Comparison of ENCODE assay signal across 8 cellular contexts in the genomic region with DNA sequence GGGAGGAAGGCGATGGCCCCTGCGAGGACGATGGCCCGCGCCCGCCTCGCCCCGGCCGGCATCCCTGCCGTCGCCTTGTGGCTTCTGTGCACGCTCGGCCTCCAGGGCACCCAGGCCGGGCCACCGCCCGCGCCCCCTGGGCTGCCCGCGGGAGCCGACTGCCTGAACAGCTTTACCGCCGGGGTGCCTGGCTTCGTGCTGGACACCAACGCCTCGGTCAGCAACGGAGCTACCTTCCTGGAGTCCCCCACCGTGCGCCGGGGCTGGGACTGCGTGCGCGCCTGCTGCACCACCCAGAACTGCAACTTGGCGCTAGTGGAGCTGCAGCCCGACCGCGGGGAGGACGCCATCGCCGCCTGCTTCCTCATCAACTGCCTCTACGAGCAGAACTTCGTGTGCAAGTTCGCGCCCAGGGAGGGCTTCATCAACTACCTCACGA. TPM values are rescaled to one million over a fixed set of nuclear protein-coding genes. Genes with fewer than 3 reads are reported as not detected.
DNase-seq lines count a peak whose midpoint lies in the region; ATAC-seq and TF ChIP-seq lines count a peak whose summit lies in the region.

No MANE protein-coding gene starts in this region.

- H3K9me3 ChIP-seq in CD4-positive, alpha-beta T cell (ENCODE audit: control insufficient read depth, low read length), result no peaks in the 10 kb centered on the region

- H3K27ac Mint-ChIP-seq in CD4-positive, alpha-beta T cell, result peak overlapping the region; percentile 51
- H3K27ac Mint-ChIP-seq in activated T-cell treated with anti-CD3 and anti-CD28 coated beads, Interleukin-2, amount 50 U/mL, for 72 hours, result no peak overlapping the region

- H3K4me3 Mint-ChIP-seq in CD4-positive, alpha-beta T cell, result peak overlapping the region; percentile 87
- peak overlapping the region; percentile 92 to 93 for H3K4me3 Mint-ChIP-seq in activated T-cell treated with anti-CD3 and anti-CD28 coated beads, Interleukin-2, amount 50 U/mL, for 72 hours

- DNase-seq in CD4-positive, alpha-beta T cell, result peak in 7 of 10 experiments; percentile 9 to 43 (median 17)
- peak; percentile 61 for DNase-seq in MV-4-11 (lab: John Stamatoyannopoulos, UW)
- peak; percentile 60 to 64 for DNase-seq in activated T-cell treated with anti-CD3 and anti-CD28 coated beads, Interleukin-2, amount 50 U/mL, for 72 hours
- peak; percentile 57 for DNase-seq in germinal center (ENCODE audit: low spot score)
- no peak for DNase-seq in sciatic nerve (ENCODE audit: low spot score)
- no peak for DNase-seq in H4 (ENCODE audit: low spot score)
- no peak for DNase-seq in SW480 (ENCODE audit: low spot score)

- no peak overlapping the region for H3K27ac ChIP-seq in CD4-positive, alpha-beta T cell (ENCODE audit: low read depth, low read length)

- peaks cover 9% of the 10 kb centered on the region for H3K27me3 Mint-ChIP-seq in CD4-positive, alpha-beta T cell
- peaks cover 14% of the 10 kb centered on the region for H3K27me3 Mint-ChIP-seq in activated T-cell treated with anti-CD3 and anti-CD28 coated beads, Interleukin-2, amount 50 U/mL, for 72 hours (ENCODE audit: low read depth)

- ATAC-seq in CD4-positive, alpha-beta T cell (ENCODE audit: poor library complexity), result peak; percentile 68
- ATAC-seq in activated T-cell treated with anti-CD3 and anti-CD28 coated beads, Interleukin-2, amount 50 U/mL, for 72 hours (replicated peaks in 1 of 2), result peak; percentile 51 to 54
- ATAC-seq in sciatic nerve (peak; percentile 18), HG03039 (IDR thresholded peaks at IDR 0.05; ENCODE audit: unreplicated experiment) (no peak)

- no peaks in the 10 kb centered on the region for H3K36me3 Mint-ChIP-seq in CD4-positive, alpha-beta T cell (ENCODE audit: low read depth)
- peaks cover 2 to 3% of the 10 kb centered on the region in 2 donors for H3K36me3 Mint-ChIP-seq in activated T-cell treated with anti-CD3 and anti-CD28 coated beads, Interleukin-2, amount 50 U/mL, for 72 hours (ENCODE audit: insufficient read depth in 2 of 2)

- CTCF ChIA-PET in CD4-positive, alpha-beta T cell (lab: Charles Lee), result interaction anchor here (1.0 kb wide), 1 partner anchor 13 kb away, joined by 5 read pairs; no protein-coding TSS in a partner anchor

- no peaks in the 10 kb centered on the region for H3K27me3 ChIP-seq in CD4-positive, alpha-beta T cell (ENCODE audit: control insufficient read depth, insufficient read depth, low read length)

- intact Hi-C loops in CD4-positive, alpha-beta T cell (cut with DNase I, micrococcal nuclease), result no loop called here
- intact Hi-C loops in sciatic nerve (cut with DNase I), result no loop called here

- no peaks in the 10 kb centered on the region for H3K9me3 Mint-ChIP-seq in CD4-positive, alpha-beta T cell
- no peaks in the 10 kb centered on the region for H3K9me3 Mint-ChIP-seq in activated T-cell treated with anti-CD3 and anti-CD28 coated beads, Interleukin-2, amount 50 U/mL, for 72 hours

- no peak for TF ChIP-seq CTCF in CD4-positive, alpha-beta T cell (IDR thresholded peaks at IDR 0.05)

- POLR2A ChIA-PET in CD4-positive, alpha-beta T cell (lab: Charles Lee), result interaction anchor here (0.6 to 1.4 kb wide), 3 partner anchors 44 to 150 kb away, joined by 3 to 7 read pairs (median 7); a partner anchor contains a TSS

- H3K4me1 Mint-ChIP-seq in CD4-positive, alpha-beta T cell (ENCODE audit: low read depth), result peaks cover 34% of the 10 kb centered on the region
- H3K4me1 Mint-ChIP-seq in activated T-cell treated with anti-CD3 and anti-CD28 coated beads, Interleukin-2, amount 50 U/mL, for 72 hours (ENCODE audit: low read depth), result peaks cover 37% of the 10 kb centered on the region

RNA-seq across cellular contexts. Expression of a gene that starts 0.7 kb away (rescaled TPM):
- 1 to 10 TPM; 1.0 to 1.6 TPM for total RNA-seq in CD4-positive, alpha-beta T cell
- total RNA-seq in activated T-cell treated with anti-CD3 and anti-CD28 coated beads, Interleukin-2, amount 50 U/mL, for 72 hours, result 10 to 100 TPM; 17.3 to 19.4 TPM
- 4.0 TPM for total RNA-seq in sciatic nerve
- total RNA-seq in H4 (2014; rRNA removed; shearing (Covaris generic)), result 0.02 TPM in 1 of 2 replicates, not detected in the other

RNA-seq across cellular contexts. Expression of a gene that starts 16.1 kb away (rescaled TPM):
- total RNA-seq in CD4-positive, alpha-beta T cell, result not detected
- total RNA-seq in activated T-cell treated with anti-CD3 and anti-CD28 coated beads, Interleukin-2, amount 50 U/mL, for 72 hours, result not detected
- not detected for total RNA-seq in sciatic nerve
- not detected in 2 replicates for total RNA-seq in H4 (2014; rRNA removed; shearing (Covaris generic))

RNA-seq across cellular contexts. Expression of a gene that starts 29.5 kb away (rescaled TPM):
- total RNA-seq in CD4-positive, alpha-beta T cell, result under 1 TPM; 0.36 TPM
- under 1 TPM; 0.14 to 0.23 TPM for total RNA-seq in activated T-cell treated with anti-CD3 and anti-CD28 coated beads, Interleukin-2, amount 50 U/mL, for 72 hours
- total RNA-seq in sciatic nerve, result 0.22 TPM
- 0.41 TPM in 1 of 2 replicates, not detected in the other for total RNA-seq in H4 (2014; rRNA removed; shearing (Covaris generic))

RNA-seq across cellular contexts. Expression of a gene that starts 37.3 kb away (rescaled TPM):
- 10 to 100 TPM; 14.4 to 17.9 TPM for total RNA-seq in CD4-positive, alpha-beta T cell
- 10 to 100 TPM; 26.3 to 37.3 TPM for total RNA-seq in activated T-cell treated with anti-CD3 and anti-CD28 coated beads, Interleukin-2, amount 50 U/mL, for 72 hours
- total RNA-seq in sciatic nerve, result 36.2 TPM
- total RNA-seq in H4 (2014; rRNA removed; shearing (Covaris generic)), result 50.4 and 60.5 TPM in 2 replicates

RNA-seq across cellular contexts. Expression of a gene that starts 37.7 kb away (rescaled TPM):
- total RNA-seq in CD4-positive, alpha-beta T cell, result 10 to 100 TPM; 12.0 to 13.0 TPM
- 10 to 100 TPM; 24.1 to 29.8 TPM for total RNA-seq in activated T-cell treated with anti-CD3 and anti-CD28 coated beads, Interleukin-2, amount 50 U/mL, for 72 hours
- total RNA-seq in sciatic nerve, result 24.9 TPM
- 29.4 and 32.2 TPM in 2 replicates for total RNA-seq in H4 (2014; rRNA removed; shearing (Covaris generic))

Comparison
In these comparisons a context has a peak if more than half of its experiments do, and no peak if none do; other contexts are left out.
1. DNase-seq: peak in CD4-positive, alpha-beta T cell (7 of 10), MV-4-11 (single experiment), activated T-cell treated with anti-CD3 and anti-CD28 coated beads, Interleukin-2, amount 50 U/mL, for 72 hours (2 of 2) and germinal center (single experiment); none in sciatic nerve (single experiment), H4 (single experiment) and SW480 (single experiment).